10 cellular contexts compared by ENCODE assay signal in the genomic region with DNA sequence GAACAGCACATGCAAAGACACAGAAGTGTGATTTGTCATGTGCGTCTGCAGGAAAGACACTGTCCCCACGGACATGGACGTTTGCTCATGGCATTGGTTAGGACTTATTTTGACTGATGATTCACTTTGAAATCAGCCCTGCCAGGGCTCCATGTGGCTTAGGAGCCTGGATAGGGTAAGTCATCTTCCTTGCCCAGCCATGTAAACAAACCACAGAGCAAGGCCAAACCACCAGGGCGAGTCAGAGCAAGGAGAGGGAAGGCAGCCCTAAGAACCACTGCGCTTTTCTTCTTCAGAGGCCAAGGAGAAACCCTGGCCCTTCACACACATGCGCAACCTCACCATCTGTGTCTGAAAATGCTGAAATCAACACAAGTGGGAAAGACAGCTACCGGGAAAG.
DNase-seq lines count a peak whose midpoint lies in the region; ATAC-seq and TF ChIP-seq lines count a peak whose summit lies in the region.
"Had no signal": no experiment of that assay in that cellular context is flagged by ENCODE, and none has a peak within 500 bp of the region (broad histone marks: within the 10 kb centered on the region; RNA-seq: fewer than 3 reads in every experiment).

No MANE protein-coding gene starts in this region.

- POLR2A ChIA-PET in activated CD4-positive, alpha-beta memory T cell treated with anti-CD3 and anti-CD28 coated beads for 36 hours (lab: Charles Lee), result no interaction called here

- in situ Hi-C loops in transverse colon (cut with MboI; ENCODE audit: low pct_ligation_motif_present in 1 of 4, low pct_unique_long_range_greater_than_20kb in 1 of 4, low sequenced_read_pairs in 3 of 4), result no loop called here

- intact Hi-C loops in tibial artery (cut with DNase I; ENCODE audit: low total_unique reads), result no loop called here
- intact Hi-C loops in transverse colon (cut with DNase I; ENCODE audit: low total_unique reads), result no loop called here
- intact Hi-C loops in activated CD4-positive, alpha-beta memory T cell treated with anti-CD3 and anti-CD28 coated beads for 36 hours (cut with micrococcal nuclease), result no loop called here

- no peak overlapping the region for H3K27ac Mint-ChIP-seq in activated CD4-positive, alpha-beta memory T cell treated with anti-CD3 and anti-CD28 coated beads for 36 hours
- H3K27ac Mint-ChIP-seq: activated naive CD8-positive, alpha-beta T cell had no signal

- H3K4me3 ChIP-seq in fibroblast of pulmonary artery (replicated peaks; ENCODE audit: low read depth, low read length) (no peak overlapping the region), tibial artery (no peak overlapping the region), transverse colon (no peak overlapping the region)
- H3K4me3 ChIP-seq: suprapubic skin had no signal

- H3K4me1 ChIP-seq in tibial artery (peaks cover 0 to 15% (median 9%) of the 10 kb centered on the region in 4 donors), transverse colon (no peaks in the 10 kb centered on the region)

- H3K27me3 Mint-ChIP-seq in activated CD4-positive, alpha-beta memory T cell treated with anti-CD3 and anti-CD28 coated beads for 36 hours, result peaks cover 11% of the 10 kb centered on the region

- WGBS in transverse colon (ENCODE audit: low coverage in 1 of 2), 2 donors, result 74% methylated on average over 7 of the region's 7 CpGs; no CpG with 5 or more reads in 1 of the 2 donors

- H3K4me1 Mint-ChIP-seq in activated CD4-positive, alpha-beta memory T cell treated with anti-CD3 and anti-CD28 coated beads for 36 hours (ENCODE audit: low read depth), result no peaks in the 10 kb centered on the region

- no peak for ATAC-seq in GM19328 (IDR thresholded peaks at IDR 0.05; ENCODE audit: unreplicated experiment)

- H3K9me3 ChIP-seq in tibial artery (no peaks in the 10 kb centered on the region), transverse colon (no peaks in the 10 kb centered on the region)
- H3K9me3 ChIP-seq: suprapubic skin had no signal

- no peak for TF ChIP-seq EP300 in transverse colon (IDR thresholded peaks at IDR 0.05; ENCODE audit: low read depth)

- no peak overlapping the region for H3K4me3 Mint-ChIP-seq in activated CD4-positive, alpha-beta memory T cell treated with anti-CD3 and anti-CD28 coated beads for 36 hours
- H3K4me3 Mint-ChIP-seq: activated naive CD8-positive, alpha-beta T cell had no signal

- no peak for TF ChIP-seq POLR2A in transverse colon (IDR thresholded peaks at IDR 0.05)

- no peaks in the 10 kb centered on the region for H3K9me3 Mint-ChIP-seq in activated CD4-positive, alpha-beta memory T cell treated with anti-CD3 and anti-CD28 coated beads for 36 hours

- H3K27me3 ChIP-seq in tibial artery, result no peaks in the 10 kb centered on the region
- H3K27me3 ChIP-seq in transverse colon, result no peaks in the 10 kb centered on the region
- H3K27me3 ChIP-seq: suprapubic skin had no signal

- H3K36me3 Mint-ChIP-seq in activated CD4-positive, alpha-beta memory T cell treated with anti-CD3 and anti-CD28 coated beads for 36 hours, result no peaks in the 10 kb centered on the region
- H3K36me3 Mint-ChIP-seq: activated naive CD8-positive, alpha-beta T cell had no signal

- TF ChIP-seq CTCF in fibroblast of pulmonary artery (IDR thresholded peaks at IDR 0.05; ENCODE audit: low read length, missing control alignments) (no peak), tibial artery (IDR thresholded peaks at IDR 0.05) (no peak), transverse colon (IDR thresholded peaks at IDR 0.05) (no peak)

- H3K36me3 ChIP-seq in tibial artery, result no peaks in the 10 kb centered on the region
- H3K36me3 ChIP-seq in transverse colon, result no peaks in the 10 kb centered on the region
- H3K36me3 ChIP-seq: suprapubic skin had no signal

- H3K27ac ChIP-seq in tibial artery (peak overlapping the region; percentile 23 to 37), transverse colon (no peak overlapping the region)
- H3K27ac ChIP-seq: suprapubic skin had no signal

- peak; percentile 74 for DNase-seq in HK-2 (ENCODE audit: unreplicated experiment)
- peak; percentile 45 for DNase-seq in SW480 (ENCODE audit: low spot score)
- peak; percentile 74 for DNase-seq in fibroblast of pulmonary artery (ENCODE audit: low read depth)
- DNase-seq in tibial artery, result peak in 1 of 2 donors; percentile 79
- DNase-seq in transverse colon, result no peak
- no peak for DNase-seq in activated CD4-positive, alpha-beta memory T cell treated with anti-CD3 and anti-CD28 coated beads for 36 hours
- DNase-seq: NCI-H1048 had no signal

- CTCF ChIA-PET in activated CD4-positive, alpha-beta memory T cell treated with anti-CD3 and anti-CD28 coated beads for 36 hours (lab: Charles Lee), result no interaction called here

Comparison
In these comparisons a context has a peak if more than half of its experiments do, and no peak if none do; other contexts are left out.
1. DNase-seq: peak in HK-2 (single experiment), SW480 (single experiment) and fibroblast of pulmonary artery (single experiment); none in transverse colon (single experiment) and activated CD4-positive, alpha-beta memory T cell treated with anti-CD3 and anti-CD28 coated beads for 36 hours (single experiment).
2. H3K27ac ChIP-seq: peak in tibial artery (2 of 2); none in transverse colon (0 of 4).